7 cellular contexts compared by ENCODE assay signal in the genomic region with DNA sequence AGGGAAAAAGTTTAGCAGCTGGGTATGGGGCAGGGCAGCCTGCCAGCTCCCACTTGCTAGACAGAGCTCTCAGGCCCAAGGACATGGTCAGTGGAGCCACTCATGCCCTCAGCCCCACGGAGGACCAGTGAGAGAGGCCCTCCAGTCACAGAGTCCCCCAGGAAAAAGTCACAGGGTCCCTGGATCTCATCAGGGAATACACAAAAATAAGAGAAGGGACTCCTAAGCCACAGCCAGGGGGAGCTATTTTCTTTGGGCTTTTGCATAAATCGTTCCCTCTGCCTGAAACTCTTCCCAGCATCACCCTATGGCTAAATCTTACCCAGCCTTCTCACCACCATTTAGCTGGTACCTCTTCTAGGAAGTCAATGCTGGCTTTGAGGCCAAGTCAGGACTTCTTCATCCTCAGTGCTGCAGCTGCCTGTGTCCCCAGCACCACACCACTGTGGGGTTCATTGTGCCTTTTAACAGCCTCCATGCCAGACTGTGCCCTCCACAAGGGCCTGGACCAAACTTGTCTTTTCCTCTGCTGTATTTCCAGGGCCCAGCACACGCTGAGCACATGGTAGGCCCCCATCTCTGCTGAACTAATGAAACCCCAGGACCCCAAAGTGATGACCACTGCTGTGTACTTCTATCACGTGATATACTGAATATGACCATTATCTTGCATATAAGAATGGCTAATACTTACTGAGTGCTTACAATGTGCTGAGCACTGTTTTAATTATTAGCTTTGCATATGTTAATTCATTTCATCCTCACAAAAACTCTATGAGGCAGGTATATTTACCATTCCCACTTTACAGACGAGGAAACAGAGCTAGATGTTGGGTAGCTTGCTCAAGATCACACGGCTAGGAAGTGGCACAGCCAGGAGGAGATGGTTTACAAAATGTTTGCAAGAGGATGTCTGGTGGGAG. TPM values are rescaled to one million over a fixed set of nuclear protein-coding genes. Genes with fewer than 3 reads are reported as not detected.
DNase-seq lines count a peak whose midpoint lies in the region; ATAC-seq and TF ChIP-seq lines count a peak whose summit lies in the region.

No MANE protein-coding gene starts in this region.

- H3K9me3 ChIP-seq in lung (ENCODE audit: control insufficient read depth in 2 of 2, insufficient read depth in 1 of 2, low read length in 1 of 2), result peaks cover 0 to 2% of the 10 kb centered on the region in 2 donors
- no peaks in the 10 kb centered on the region for H3K9me3 ChIP-seq in tibial nerve

- H3K27ac ChIP-seq in lung (ENCODE audit: low read depth in 1 of 2, low read length in 1 of 2) (peak overlapping the region in 1 of 2 donors; percentile 12), tibial nerve (peak overlapping the region in 3 of 4 donors; percentile 99 to 100 (median 99))

- no peak for TF ChIP-seq EP300 in tibial nerve (IDR thresholded peaks at IDR 0.05)

- H3K4me1 ChIP-seq in lung (ENCODE audit: control insufficient read depth in 2 of 2, insufficient read depth in 2 of 2, low read length in 2 of 2) (peaks cover 0 to 2% of the 10 kb centered on the region in 2 donors), tibial nerve (peaks cover 0 to 38% (median 14%) of the 10 kb centered on the region in 4 donors)

- H3K36me3 ChIP-seq in lung (ENCODE audit: control insufficient read depth in 2 of 2, insufficient read depth in 2 of 2, low read length in 2 of 2) (peaks cover 11 to 32% of the 10 kb centered on the region in 2 donors), tibial nerve (peaks cover 0 to 44% (median 12%) of the 10 kb centered on the region in 3 donors)

- peak; percentile 58 for DNase-seq in Daoy (ENCODE audit: low read depth)
- DNase-seq in Jurkat, Clone E6-1 (ENCODE audit: low read depth, low spot score), result peak; percentile 48
- peak; percentile 75 for DNase-seq in RPMI7951 (ENCODE audit: low read depth)
- peak; percentile 81 for DNase-seq in choroid plexus epithelial cell (ENCODE audit: low read depth)
- no peak for DNase-seq in lung (ENCODE audit: low spot score)
- no peak for DNase-seq in tibial nerve (ENCODE audit: low spot score in 2 of 2)

- no peak for ATAC-seq in lung (ENCODE audit: insufficient read depth, low FRiP score)
- no peak for ATAC-seq in GM21526 (IDR thresholded peaks at IDR 0.05; ENCODE audit: low FRiP score, unreplicated experiment)

- WGBS in lung, 2 donors, result 35 to 37% methylated on average over 6 of the region's 6 CpGs
- WGBS in tibial nerve, 2 donors, result 30 to 41% methylated on average over 6 of the region's 6 CpGs

- no peaks in the 10 kb centered on the region for H3K27me3 ChIP-seq in lung (ENCODE audit: control insufficient read depth, insufficient read depth)
- no peaks in the 10 kb centered on the region for H3K27me3 ChIP-seq in tibial nerve

- TF ChIP-seq CTCF in choroid plexus epithelial cell (conservative IDR thresholded peaks at IDR 0.05; ENCODE audit: low read depth, low read length) (peak; percentile 82), lung (IDR thresholded peaks at IDR 0.05; ENCODE audit: control extremely low read depth, extremely low read depth) (peak; percentile 12), tibial nerve (IDR thresholded peaks at IDR 0.05) (peak; percentile 42 to 50 (median 48))

- TF ChIP-seq POLR2A in tibial nerve (IDR thresholded peaks at IDR 0.05), result no peak

- H3K4me3 ChIP-seq in Jurkat, Clone E6-1 (ENCODE audit: low read length), result peak overlapping the region; percentile 98
- peak overlapping the region; percentile 94 for H3K4me3 ChIP-seq in choroid plexus epithelial cell (ENCODE audit: low read depth, low read length)
- peak overlapping the region; percentile 20 for H3K4me3 ChIP-seq in lung
- peak overlapping the region in 1 of 4 donors; percentile 83 for H3K4me3 ChIP-seq in tibial nerve

RNA-seq across cellular contexts. Expression of gene ZNF335, which starts 2.0 kb away (rescaled TPM):
- total RNA-seq in Daoy (2014; rRNA removed; shearing (Covaris generic)), result 9.5 and 12.1 TPM in 2 replicates
- polyA plus RNA-seq in Jurkat, Clone E6-1 (2012; ENCODE audit: insufficient read depth, insufficient read length), result 19.7 TPM
- 11.9 and 12.0 TPM in 2 replicates for total RNA-seq in RPMI7951 (2014; rRNA removed; shearing (Covaris generic))
- 10 to 100 TPM; 19.0 to 23.6 TPM for total RNA-seq in lung
- polyA plus RNA-seq in lung, result 10 to 100 TPM; 12.8 to 13.0 TPM
- total RNA-seq in tibial nerve, result 10 to 100 TPM; 24.3 to 42.3 (median 28.6) TPM

RNA-seq across cellular contexts. Expression of gene PCIF1, which starts 35.5 kb away (rescaled TPM):
- total RNA-seq in Daoy (2014; rRNA removed; shearing (Covaris generic)), result 2.7 and 3.6 TPM in 2 replicates
- 59.9 TPM for polyA plus RNA-seq in Jurkat, Clone E6-1 (2012; ENCODE audit: insufficient read depth, insufficient read length)
- total RNA-seq in RPMI7951 (2014; rRNA removed; shearing (Covaris generic)), result 11.5 and 13.6 TPM in 2 replicates
- total RNA-seq in lung (10 to 100 TPM; 27.7 to 48.1 TPM), tibial nerve (10 to 100 TPM; 52.2 to 59.0 (median 53.0) TPM)
- 10 to 100 TPM; 28.4 to 35.6 TPM for polyA plus RNA-seq in lung

RNA-seq across cellular contexts. Expression of gene MMP9, which starts 38.7 kb away (rescaled TPM):
- 2.8 and 6.8 TPM in 2 replicates for total RNA-seq in Daoy (2014; rRNA removed; shearing (Covaris generic))
- polyA plus RNA-seq in Jurkat, Clone E6-1 (2012; ENCODE audit: insufficient read depth, insufficient read length), result not detected
- total RNA-seq in RPMI7951 (2014; rRNA removed; shearing (Covaris generic)), result 3.0 and 4.7 TPM in 2 replicates
- 10 to 100 TPM; 31.1 to 35.0 TPM for total RNA-seq in lung
- 10 to 100 TPM in 1 of 2 donors, 1 to 10 TPM in 1; 3.1 to 47.7 TPM for polyA plus RNA-seq in lung
- total RNA-seq in tibial nerve, result under 1 TPM in 3 of 4 donors, not detected in 1; 0.22 to 0.98 (median 0.60) TPM

RNA-seq across cellular contexts. Expression of gene PLTP, which starts 58.0 kb away (rescaled TPM):
- 0.30 and 0.80 TPM in 2 replicates for total RNA-seq in Daoy (2014; rRNA removed; shearing (Covaris generic))
- 1.2 TPM for polyA plus RNA-seq in Jurkat, Clone E6-1 (2012; ENCODE audit: insufficient read depth, insufficient read length)
- total RNA-seq in RPMI7951 (2014; rRNA removed; shearing (Covaris generic)), result 36.8 and 47.1 TPM in 2 replicates
- total RNA-seq in lung (10 to 100 TPM; 63.6 to 97.7 TPM), tibial nerve (100 to 1,000 TPM in 3 of 4 donors, 10 to 100 TPM in 1; 74.7 to 713 (median 134) TPM)
- 100 to 1,000 TPM in 1 of 2 donors, 10 to 100 TPM in 1; 26.9 to 125 TPM for polyA plus RNA-seq in lung

RNA-seq across cellular contexts. Expression of gene SLC12A5, which starts 59.0 kb away (rescaled TPM):
- total RNA-seq in Daoy (2014; rRNA removed; shearing (Covaris generic)), result 0.54 TPM in 1 of 2 replicates, not detected in the other
- 3.4 TPM for polyA plus RNA-seq in Jurkat, Clone E6-1 (2012; ENCODE audit: insufficient read depth, insufficient read length)
- 0.96 TPM in 1 of 2 replicates, not detected in the other for total RNA-seq in RPMI7951 (2014; rRNA removed; shearing (Covaris generic))
- under 1 TPM in 1 of 2 donors, not detected in 1; 0.52 TPM for total RNA-seq in lung
- not detected for polyA plus RNA-seq in lung
- 1 to 10 TPM in 1 of 4 donors, not detected in 3; 5.2 TPM for total RNA-seq in tibial nerve

Comparison
In these comparisons a context has a peak if more than half of its experiments do, and no peak if none do; other contexts are left out.
1. DNase-seq: peak in Daoy (single experiment), Jurkat, Clone E6-1 (single experiment), RPMI7951 (single experiment) and choroid plexus epithelial cell (single experiment); none in lung (single experiment) and tibial nerve (0 of 2).
2. CTCF ChIP-seq: peak in every context shown above with its lines; median percentile 82 in choroid plexus epithelial cell; 48 in tibial nerve; 12 in lung.